9 cellular contexts compared by ENCODE assay signal in genomic region chr1:236534164-236534651, GRCh38. TPM values are rescaled to one million over a fixed set of nuclear protein-coding genes. Genes with fewer than 3 reads are reported as not detected.
DNase-seq lines count a peak whose midpoint lies in the region; ATAC-seq and TF ChIP-seq lines count a peak whose summit lies in the region.
"Had no signal": no experiment of that assay in that cellular context is flagged by ENCODE, and none has a peak within 500 bp of the region (broad histone marks: within the 10 kb centered on the region; RNA-seq: fewer than 3 reads in every experiment).

No MANE protein-coding gene starts in this region.

- 67 to 83% (median 75%) methylated on average over 4 of the region's 4 CpGs for WGBS in stomach, 5 donors
- WGBS in testis, 2 donors, result 90% methylated on average over 4 of the region's 4 CpGs

- DNase-seq in Daoy (ENCODE audit: low read depth), result peak; percentile 70
- DNase-seq in T-helper 17 cell, result no peak
- DNase-seq in brain microvascular endothelial cell, result peak; percentile 72
- DNase-seq in renal cortical epithelial cell (ENCODE audit: low read depth), result peak; percentile 64
- DNase-seq in stomach, result no peak
- DNase-seq in NCI-H2029 treated with DMSO at 0.1 percent for 48 hours (lab: John Stamatoyannopoulos, UW), result no peak
- no peak for DNase-seq in testis

- peak overlapping the region; percentile 2 for H3K27ac ChIP-seq in brain microvascular endothelial cell
- H3K27ac ChIP-seq in stomach, result no peak overlapping the region
- H3K27ac ChIP-seq in testis, result no peak overlapping the region

- H3K9me3 ChIP-seq in T-helper 17 cell (ENCODE audit: control insufficient read depth, low read length, poor library complexity, severe bottlenecking) (no peaks in the 10 kb centered on the region), stomach (no peaks in the 10 kb centered on the region), testis (no peaks in the 10 kb centered on the region)

- ATAC-seq in T-helper 17 cell (peak; percentile 74), HG03196 (IDR thresholded peaks at IDR 0.05; ENCODE audit: unreplicated experiment) (no peak)

- no peaks in the 10 kb centered on the region for H3K27me3 Mint-ChIP-seq in T-helper 17 cell

- TF ChIP-seq POLR2A in stomach (IDR thresholded peaks at IDR 0.05) (no peak), testis (IDR thresholded peaks at IDR 0.05) (no peak)

- H3K4me3 Mint-ChIP-seq in T-helper 17 cell, result peak overlapping the region; percentile 56

- TF ChIP-seq CTCF in brain microvascular endothelial cell (IDR thresholded peaks at IDR 0.05; ENCODE audit: low read depth, low read length, missing control alignments) (no peak), stomach (IDR thresholded peaks at IDR 0.05) (no peak), testis (IDR thresholded peaks at IDR 0.05) (no peak)

- no peak overlapping the region for H3K4me3 ChIP-seq in brain microvascular endothelial cell (ENCODE audit: low read depth, low read length)
- H3K4me3 ChIP-seq in stomach, result no peak overlapping the region
- no peak overlapping the region for H3K4me3 ChIP-seq in testis

- H3K4me1 ChIP-seq in stomach, result peaks cover 5 to 38% (median 18%) of the 10 kb centered on the region in 4 donors
- no peaks in the 10 kb centered on the region for H3K4me1 ChIP-seq in testis

- peaks cover 6% of the 10 kb centered on the region for H3K36me3 Mint-ChIP-seq in T-helper 17 cell (ENCODE audit: low read depth)

- no peak for TF ChIP-seq EP300 in stomach (IDR thresholded peaks at IDR 0.05)

- peak overlapping the region; percentile 95 for H3K27ac Mint-ChIP-seq in T-helper 17 cell

- intact Hi-C loops in stomach (cut with DNase I; ENCODE audit: low total_unique reads) (no loop called here), testis (cut with DNase I; ENCODE audit: low total_unique reads) (no loop called here)

- peaks cover 40% of the 10 kb centered on the region for H3K4me1 Mint-ChIP-seq in T-helper 17 cell

- no peaks in the 10 kb centered on the region for H3K27me3 ChIP-seq in brain microvascular endothelial cell (replicated peaks)
- no peaks in the 10 kb centered on the region for H3K27me3 ChIP-seq in stomach
- no peaks in the 10 kb centered on the region for H3K27me3 ChIP-seq in testis

- in situ Hi-C loops in brain microvascular endothelial cell (cut with HindIII; ENCODE audit: low pct_ligation_motif_present, low sequenced_read_pairs), result no loop called here

- peaks cover 15% of the 10 kb centered on the region for H3K36me3 ChIP-seq in brain microvascular endothelial cell (replicated peaks)
- H3K36me3 ChIP-seq in stomach, result peaks cover 2 to 71% (median 50%) of the 10 kb centered on the region in 4 donors
- H3K36me3 ChIP-seq in testis (ENCODE audit: low read depth, missing control alignments), result no peaks in the 10 kb centered on the region

RNA-seq across cellular contexts. Expression of gene LGALS8, which starts 10.4 kb away (rescaled TPM):
- 89.3 and 97.9 TPM in 2 replicates for total RNA-seq in Daoy (2014; rRNA removed; shearing (Covaris generic))
- total RNA-seq in T-helper 17 cell (100 to 1,000 TPM; 161 to 173 TPM), renal cortical epithelial cell (62.9 and 64.1 TPM in 2 replicates), stomach (100 to 1,000 TPM in 3 of 5 donors, 10 to 100 TPM in 2; 32.7 to 142 (median 104) TPM), testis (100 to 1,000 TPM; 115 to 122 TPM)
- polyA plus RNA-seq in stomach (10 to 100 TPM; 17.9 to 23.7 (median 18.7) TPM), testis (ENCODE audit: insufficient read depth, low read depth, low replicate concordance) (114 TPM)
- total RNA-seq: OCI-LY7 had no signal

Comparison
In these comparisons a context has a peak if more than half of its experiments do, and no peak if none do; other contexts are left out.
1. DNase-seq: peak in Daoy (single experiment), brain microvascular endothelial cell (single experiment) and renal cortical epithelial cell (single experiment); none in T-helper 17 cell (0 of 3), stomach (single experiment), NCI-H2029 treated with DMSO at 0.1 percent for 48 hours (single experiment) and testis (single experiment).